Comparison of ENCODE assay signal across 8 cellular contexts in the genomic region with DNA sequence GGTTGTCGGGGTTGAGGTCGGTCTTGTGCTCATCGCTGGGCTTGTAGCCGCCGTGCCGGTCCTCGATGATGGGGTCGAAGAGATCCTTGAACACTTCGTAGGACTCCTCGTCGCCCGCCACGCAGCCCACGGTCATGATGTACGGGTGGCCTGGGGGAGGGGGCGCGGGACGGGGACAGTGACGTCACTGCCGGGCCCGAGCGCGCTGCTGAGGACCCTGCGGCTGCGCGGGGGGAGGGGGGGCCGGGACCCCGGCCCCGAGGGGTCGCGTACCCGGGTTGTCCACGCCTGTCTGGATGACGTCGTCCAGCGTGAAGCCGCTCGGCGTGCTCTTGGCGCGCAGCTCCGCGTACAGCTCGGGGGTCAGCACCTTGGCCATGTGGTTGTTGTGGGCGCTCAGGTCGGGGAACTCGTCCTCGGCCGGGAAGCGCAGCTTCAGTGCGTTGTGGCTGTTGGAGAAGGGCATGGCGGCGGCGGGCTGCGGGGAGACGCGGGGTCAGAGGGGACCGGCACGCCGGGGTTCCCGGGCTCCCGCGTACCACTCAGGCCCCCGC. TPM values are rescaled to one million over a fixed set of nuclear protein-coding genes. Genes with fewer than 3 reads are reported as not detected.
A peak's percentile ranks its signal among the peaks of the same experiment; 100 is the strongest.
DNase-seq lines count a peak whose midpoint lies in the region; ATAC-seq and TF ChIP-seq lines count a peak whose summit lies in the region.

No MANE protein-coding gene starts in this region.

- WGBS in mesenchymal stem cell = 2% methylated on average over 33 of the region's 64 CpGs

- H3K23ac ChIP-seq in mesenchymal stem cell (ENCODE audit: low read length in 2 of 2) = peak overlapping the region in 1 of 2 experiments; percentile 91

- DNase-seq in COLO668 (lab: John Stamatoyannopoulos, UW; ENCODE audit: unreplicated experiment) = peak; percentile 77
- DNase-seq in NCI-H1694 (lab: John Stamatoyannopoulos, UW) = peak; percentile 33
- peak; percentile 79 for DNase-seq in chondrocyte (ENCODE audit: low spot score)
- DNase-seq in mesenchymal stem cell = peak; percentile 43
- DNase-seq in ureter (ENCODE audit: low spot score) = peak; percentile 50
- no peak for DNase-seq in AG20443 (ENCODE audit: low spot score)
- no peak for DNase-seq in medulla oblongata (ENCODE audit: extremely low spot score)

- H3K4me1 Mint-ChIP-seq in chondrocyte (ENCODE audit: low read depth) = peaks cover 41% of the 10 kb centered on the region

- no peak overlapping the region for H2AK5ac ChIP-seq in mesenchymal stem cell (ENCODE audit: low read length, severe bottlenecking)

- H3K4ac ChIP-seq in mesenchymal stem cell (ENCODE audit: low read depth in 1 of 2, low read length in 2 of 2) = no peak overlapping the region

- peak overlapping the region; percentile 35 for H2BK15ac ChIP-seq in mesenchymal stem cell (ENCODE audit: low read depth, poor library complexity, severe bottlenecking)

- TF ChIP-seq CTCF in chondrocyte (IDR thresholded peaks at IDR 0.05) = no peak

- no peak for ATAC-seq in HG02981 (IDR thresholded peaks at IDR 0.05; ENCODE audit: unreplicated experiment)

- H3K4me3 Mint-ChIP-seq in chondrocyte (ENCODE audit: unreplicated experiment) = peak overlapping the region; percentile 69

- peak overlapping the region; percentile 32 for H2AFZ ChIP-seq in mesenchymal stem cell (ENCODE audit: low read depth, low read length)

- H3K36me3 ChIP-seq in mesenchymal stem cell (ENCODE audit: control insufficient read depth in 1 of 2, insufficient read depth in 2 of 2, low read depth in 1 of 2, low read length in 2 of 2) = peaks cover 0 to 4% of the 10 kb centered on the region in 2 experiments

- peak overlapping the region; percentile 83 for H3K4me2 ChIP-seq in mesenchymal stem cell (ENCODE audit: low read length, poor library complexity, severe bottlenecking)

- H3K4me3 ChIP-seq in mesenchymal stem cell (ENCODE audit: insufficient read depth in 1 of 2, low read depth in 1 of 2, low read length in 2 of 2) = peak overlapping the region; percentile 54 to 71

- H3K27me3 ChIP-seq in mesenchymal stem cell (ENCODE audit: control insufficient read depth in 1 of 2, insufficient read depth in 1 of 2, low read length in 2 of 2) = peaks cover 10 to 15% of the 10 kb centered on the region in 2 experiments

- no peaks in the 10 kb centered on the region for H3K27me3 Mint-ChIP-seq in chondrocyte (ENCODE audit: low read depth)

- H4K91ac ChIP-seq in mesenchymal stem cell (ENCODE audit: low read length) = no peak overlapping the region

- H4K8ac ChIP-seq in mesenchymal stem cell (ENCODE audit: low read length) = peak overlapping the region; percentile 56

- H3K27ac Mint-ChIP-seq in chondrocyte (ENCODE audit: unreplicated experiment) = no peak overlapping the region

- no peak overlapping the region for H3K27ac ChIP-seq in mesenchymal stem cell (ENCODE audit: low read length, poor library complexity, severe bottlenecking)

- H3K9me3 Mint-ChIP-seq in chondrocyte (ENCODE audit: low read depth) = no peaks in the 10 kb centered on the region

- no peak overlapping the region for H3K14ac ChIP-seq in mesenchymal stem cell (ENCODE audit: low read length in 2 of 2)

- H3K79me1 ChIP-seq in mesenchymal stem cell (replicated peaks; ENCODE audit: low read length, poor library complexity, severe bottlenecking) = peaks cover 2% of the 10 kb centered on the region

- H3K9me3 ChIP-seq in mesenchymal stem cell (ENCODE audit: control insufficient read depth, low read length) = no peaks in the 10 kb centered on the region

- peak overlapping the region; percentile 68 for H3K9ac ChIP-seq in mesenchymal stem cell (ENCODE audit: low read length)

- H3K18ac ChIP-seq in mesenchymal stem cell (ENCODE audit: low read depth in 1 of 2, low read length in 2 of 2) = peak overlapping the region in 1 of 2 experiments; percentile 65

- peak overlapping the region in 1 of 2 experiments; percentile 61 for H2BK12ac ChIP-seq in mesenchymal stem cell (ENCODE audit: low read length in 2 of 2)

- no peak overlapping the region for H2BK5ac ChIP-seq in mesenchymal stem cell (ENCODE audit: low read depth, low read length, poor library complexity, severe bottlenecking)

- no peak overlapping the region for H2BK120ac ChIP-seq in mesenchymal stem cell (ENCODE audit: low read depth, low read length)

- H3K36me3 Mint-ChIP-seq in chondrocyte (ENCODE audit: low read depth) = no peaks in the 10 kb centered on the region

- H3K4me1 ChIP-seq in mesenchymal stem cell (ENCODE audit: control insufficient read depth, insufficient read depth, low read depth, low read length) = peaks cover 70% of the 10 kb centered on the region

RNA-seq across cellular contexts. Expression of gene CKB, which starts 0.5 kb away (rescaled TPM):
- total RNA-seq in chondrocyte = 81.0 to 141 TPM (median 139 TPM) in 3 replicates
- 46.1 TPM for polyA plus RNA-seq in mesenchymal stem cell (2013, experiment 1 of 2)
- 46.9 TPM for polyA plus RNA-seq in mesenchymal stem cell (2013, experiment 2 of 2)
- total RNA-seq in ureter = 310 TPM

RNA-seq across cellular contexts. Expression of gene TRMT61A, which starts 6.9 kb away (rescaled TPM):
- total RNA-seq in chondrocyte (9.9 to 10.3 TPM (median 10.0 TPM) in 3 replicates), ureter (22.4 TPM)
- 3.6 TPM for polyA plus RNA-seq in mesenchymal stem cell (2013, experiment 1 of 2)
- 3.8 TPM for polyA plus RNA-seq in mesenchymal stem cell (2013, experiment 2 of 2)

RNA-seq across cellular contexts. Expression of gene BAG5, which starts 40.4 kb away (rescaled TPM):
- total RNA-seq in chondrocyte (22.6 to 25.7 TPM (median 23.2 TPM) in 3 replicates), ureter (36.8 TPM)
- 14.8 TPM for polyA plus RNA-seq in mesenchymal stem cell (2013, experiment 1 of 2)
- polyA plus RNA-seq in mesenchymal stem cell (2013, experiment 2 of 2) = 14.4 TPM

RNA-seq across cellular contexts. Expression of gene COA8, which starts 40.7 kb away (rescaled TPM):
- total RNA-seq in chondrocyte (39.1 to 51.9 TPM (median 50.7 TPM) in 3 replicates), ureter (37.3 TPM)
- 63.1 TPM for polyA plus RNA-seq in mesenchymal stem cell (2013, experiment 1 of 2)
- polyA plus RNA-seq in mesenchymal stem cell (2013, experiment 2 of 2) = 58.9 TPM

Comparison
In these comparisons a context has a peak if more than half of its experiments do, and no peak if none do; other contexts are left out.
1. DNase-seq: peak in COLO668 (single experiment), NCI-H1694 (single experiment), chondrocyte (single experiment), mesenchymal stem cell (single experiment) and ureter (single experiment); none in AG20443 (single experiment) and medulla oblongata (single experiment).